In the genomic region with DNA sequence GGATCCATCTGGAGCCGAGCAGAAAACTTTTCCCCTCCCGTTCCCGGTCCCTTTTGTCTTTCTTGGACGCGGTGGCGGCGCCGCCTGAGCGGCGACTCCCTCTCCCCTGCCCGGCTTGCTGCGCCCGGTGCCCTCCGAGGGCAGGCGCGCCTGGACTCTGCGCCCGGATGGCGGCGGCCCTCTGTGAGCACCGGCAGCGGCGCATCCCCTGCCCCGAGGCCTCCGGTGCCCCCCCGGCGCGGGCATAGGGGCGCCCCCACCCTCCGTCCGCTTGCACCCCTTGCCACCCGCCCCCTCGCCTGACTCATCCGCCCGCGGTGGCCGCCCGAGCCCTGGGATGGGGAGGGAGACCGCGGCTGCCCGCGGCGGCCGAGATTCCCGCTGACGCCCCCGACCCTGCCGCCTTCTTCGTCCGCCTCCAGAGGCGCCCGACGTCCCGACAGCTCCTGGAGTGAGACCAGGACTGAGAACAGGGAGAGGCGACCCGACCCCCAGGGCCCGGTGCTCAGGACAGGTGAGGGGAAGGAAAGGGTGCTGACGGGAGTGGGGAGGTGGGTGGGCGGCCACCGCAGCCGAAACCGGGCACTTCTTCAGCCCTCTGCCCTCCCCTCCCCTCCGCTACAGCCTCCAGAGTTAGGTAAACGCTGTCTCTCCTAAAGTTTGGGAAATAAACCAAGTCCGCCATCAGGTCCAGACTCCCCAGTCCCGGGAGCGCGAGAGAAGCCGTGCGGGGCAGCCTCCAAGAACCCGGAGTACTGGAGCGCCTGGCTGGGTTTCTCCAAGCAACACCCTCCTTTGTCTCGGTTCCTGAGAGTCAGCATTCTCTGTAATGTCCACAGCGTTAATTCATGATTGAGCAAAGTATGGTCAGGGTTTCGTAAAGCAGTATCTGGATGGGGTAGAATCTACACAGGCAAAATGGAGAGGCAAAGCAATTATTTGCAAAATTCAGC, we compare ENCODE assay signal across 8 cellular contexts. TPM values are rescaled to one million over a fixed set of nuclear protein-coding genes. Genes with fewer than 3 reads are reported as not detected.
DNase-seq lines count a peak whose midpoint lies in the region; ATAC-seq, FAIRE-seq and TF ChIP-seq lines count a peak whose summit lies in the region.

A gene (plus strand): TSS at position 7 of the 953 bp plus-strand sequence. CDS start 74,406 bp downstream, outside the sequence.

- DNase-seq in GM19238 (ENCODE audit: insufficient read length, low spot score) (peak; percentile 16), HuH-7.5 (ENCODE audit: low spot score) (peak; percentile 29), fibroblast of mammary gland (ENCODE audit: low read depth) (peak; percentile 72), naive B cell (no peak), D721Med (ENCODE audit: insufficient read length, low spot score) (no peak)
- peak; percentile 48 for DNase-seq in activated T-cell treated with anti-CD3 and anti-CD28 coated beads, Interleukin-2, amount 50 U/mL, for 1 hour

- peaks cover 44 to 54% (median 54%) of the 10 kb centered on the region in 3 donors for H3K27me3 Mint-ChIP-seq in naive B cell

- peaks cover 8 to 14% (median 14%) of the 10 kb centered on the region in 3 donors for H3K4me1 Mint-ChIP-seq in naive B cell

- peak within 1 kb of the TSS; percentile 73 to 89 (median 81) for H3K4me3 Mint-ChIP-seq in naive B cell

- H3K9me3 ChIP-seq in thymus (ENCODE audit: control insufficient read depth): no peaks in the 10 kb centered on the region

- peak within 1 kb of the TSS in 2 of 6 donors; percentile 14 to 67 for H3K27ac Mint-ChIP-seq in naive B cell

- TF ChIP-seq CTCF in fibroblast of mammary gland (conservative IDR thresholded peaks at IDR 0.05; ENCODE audit: control insufficient read depth, insufficient read depth, low read depth, low read length) (no peak), D721Med (IDR thresholded peaks at IDR 0.05; ENCODE audit: insufficient read depth, missing control alignments) (no peak)

- peaks cover 19% of the 10 kb centered on the region for H3K27me3 ChIP-seq in thymus (ENCODE audit: control insufficient read depth, insufficient read depth)

- WGBS in thymus: 2% methylated on average over 75 of the region's 75 CpGs

- H3K36me3 ChIP-seq in thymus (ENCODE audit: control insufficient read depth, insufficient read depth): no peaks in the 10 kb centered on the region

- H3K9me3 Mint-ChIP-seq in naive B cell: peaks cover 0 to 6% (median under 1%) of the 10 kb centered on the region in 7 donors

- ATAC-seq in naive B cell (ENCODE audit: low read depth in 2 of 2): peak; percentile 25 to 45
- ATAC-seq in HG03378 (IDR thresholded peaks at IDR 0.05; ENCODE audit: unreplicated experiment): no peak

- no peak for FAIRE-seq in D721Med (lab: Jason Lieb, UNC)

- H3K4me1 ChIP-seq in thymus (ENCODE audit: control insufficient read depth, insufficient read depth, low read length): peaks cover 15% of the 10 kb centered on the region

- H3K36me3 Mint-ChIP-seq in naive B cell: peaks cover 0 to 6% of the 10 kb centered on the region in 2 donors

- peak within 1 kb of the TSS; percentile 87 for H3K4me3 ChIP-seq in fibroblast of mammary gland (ENCODE audit: control insufficient read depth, low read depth, low read length)
- peak within 1 kb of the TSS; percentile 64 for H3K4me3 ChIP-seq in thymus (ENCODE audit: low read length)

- peak within 1 kb of the TSS; percentile 60 for H3K27ac ChIP-seq in thymus (ENCODE audit: low read depth)

RNA-seq across cellular contexts. Expression of the gene that starts here (rescaled TPM):
- polyA plus RNA-seq in naive B cell (ENCODE audit: low read depth in 6 of 6) (under 1 TPM in 1 of 6 donors, not detected in 5; 0.09 TPM), thymus (3.9 TPM)

Comparison
In these comparisons a context has a peak if more than half of its experiments do, and no peak if none do; other contexts are left out.
1. Peak in ATAC-seq in naive B cell; RNA of the gene not detected or under 1 TPM.
2. DNase-seq: peak in GM19238 (single experiment), HuH-7.5 (single experiment), activated T-cell treated with anti-CD3 and anti-CD28 coated beads, Interleukin-2, amount 50 U/mL, for 1 hour (single experiment) and fibroblast of mammary gland (single experiment); none in naive B cell (single experiment) and D721Med (single experiment).